In the genomic region with DNA sequence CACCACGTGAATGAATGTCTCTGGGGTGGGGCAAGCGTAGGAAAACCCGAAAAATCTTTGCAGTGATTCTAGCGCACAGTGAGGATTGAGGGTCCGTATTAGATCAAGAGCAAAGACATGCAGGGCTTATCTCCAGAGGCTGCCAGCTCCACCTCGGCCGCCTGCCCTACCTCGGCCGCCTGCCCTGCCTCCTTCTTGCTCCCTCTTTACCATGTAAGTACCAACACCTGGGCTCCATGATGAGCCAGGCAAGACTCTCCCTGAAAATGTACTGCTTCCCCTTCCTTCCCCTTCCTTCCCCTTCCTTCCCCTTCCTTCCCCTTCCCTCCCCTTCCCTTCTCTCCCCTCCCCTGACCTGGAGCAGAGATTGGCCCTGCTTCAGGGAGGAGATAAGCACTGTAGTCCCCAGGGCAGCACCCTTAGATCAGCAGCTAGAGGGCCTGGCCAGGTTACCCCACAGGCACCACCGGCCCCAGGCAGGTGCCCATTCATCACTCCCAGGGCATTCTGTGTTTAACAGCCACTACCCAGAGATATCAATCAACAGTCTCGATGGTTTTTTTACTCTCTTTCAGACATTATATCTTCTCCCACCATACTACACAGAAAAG, we compare ENCODE assay signal across 10 cellular contexts. TPM values are rescaled to one million over a fixed set of nuclear protein-coding genes. Genes with fewer than 3 reads are reported as not detected.
A peak's percentile ranks its signal among the peaks of the same experiment; 100 is the strongest.
DNase-seq lines count a peak whose midpoint lies in the region; ATAC-seq and TF ChIP-seq lines count a peak whose summit lies in the region.
"Had no signal": no experiment of that assay in that cellular context is flagged by ENCODE, and none has a peak within 500 bp of the region (broad histone marks: within the 10 kb centered on the region; RNA-seq: fewer than 3 reads in every experiment).

No MANE protein-coding gene starts in this region.

- 90% methylated on average over 11 of the region's 11 CpGs for WGBS in liver

- CTCF ChIA-PET in activated naive CD4-positive, alpha-beta T cell treated with anti-CD3 and anti-CD28 coated beads for 36 hours (lab: Charles Lee), result no interaction called here

- TF ChIP-seq RAD21 in liver (IDR thresholded peaks at IDR 0.05), result no peak

- H3K36me3 Mint-ChIP-seq in activated naive CD4-positive, alpha-beta T cell treated with anti-CD3 and anti-CD28 coated beads for 36 hours (ENCODE audit: low read depth), result peaks cover 15% of the 10 kb centered on the region
- H3K36me3 Mint-ChIP-seq in activated T-helper 2 cell treated with anti-CD3 and anti-CD28 coated beads, Interferon-gamma antibody, Interleukin-2, Interleukin-4, amounts not matched to agents 10 μg/mL and 5 μg/mL and 100 μg/mL, durations not matched to agents 14 hours and 24 hours and 36 hours (ENCODE audit: low read depth), result peaks cover 44% of the 10 kb centered on the region
- peaks cover 35% of the 10 kb centered on the region for H3K36me3 Mint-ChIP-seq in type B pancreatic cell

- H3K9me3 Mint-ChIP-seq in activated naive CD4-positive, alpha-beta T cell treated with anti-CD3 and anti-CD28 coated beads for 36 hours, result no peaks in the 10 kb centered on the region
- no peaks in the 10 kb centered on the region for H3K9me3 Mint-ChIP-seq in activated T-helper 2 cell treated with anti-CD3 and anti-CD28 coated beads, Interferon-gamma antibody, Interleukin-2, Interleukin-4, amounts not matched to agents 10 μg/mL and 5 μg/mL and 100 μg/mL, durations not matched to agents 14 hours and 24 hours and 36 hours
- H3K9me3 Mint-ChIP-seq in type B pancreatic cell, result no peaks in the 10 kb centered on the region

- H3K9ac ChIP-seq in liver (ENCODE audit: low read depth in 1 of 2, low read length in 2 of 2), result no peak overlapping the region

- H3K36me3 ChIP-seq in liver (ENCODE audit: control insufficient read depth in 4 of 4, insufficient read depth in 3 of 4, low read depth in 1 of 4, low read length in 3 of 4), result peaks cover 0 to 13% (median 7%) of the 10 kb centered on the region in 4 donors

- no peak for ATAC-seq in HG02571 (IDR thresholded peaks at IDR 0.05; ENCODE audit: unreplicated experiment)

- H3K4me1 Mint-ChIP-seq in activated naive CD4-positive, alpha-beta T cell treated with anti-CD3 and anti-CD28 coated beads for 36 hours (ENCODE audit: low read depth), result peaks cover 41% of the 10 kb centered on the region
- peaks cover 45% of the 10 kb centered on the region for H3K4me1 Mint-ChIP-seq in activated T-helper 2 cell treated with anti-CD3 and anti-CD28 coated beads, Interferon-gamma antibody, Interleukin-2, Interleukin-4, amounts not matched to agents 10 μg/mL and 5 μg/mL and 100 μg/mL, durations not matched to agents 14 hours and 24 hours and 36 hours (ENCODE audit: low read depth)
- H3K4me1 Mint-ChIP-seq in type B pancreatic cell (ENCODE audit: unreplicated experiment), result peaks cover 19% of the 10 kb centered on the region

- H3K4me1 ChIP-seq in liver (ENCODE audit: control insufficient read depth in 4 of 4, insufficient read depth in 4 of 4, low read length in 3 of 4), result peaks cover 0 to 2% (median 0%) of the 10 kb centered on the region in 4 donors

- no peak for DNase-seq in activated naive CD4-positive, alpha-beta T cell treated with anti-CD3 and anti-CD28 coated beads for 36 hours
- DNase-seq in activated naive CD4-positive, alpha-beta T cell treated with anti-CD3 and anti-CD28 coated beads, Interleukin-2, amount 50 U/mL, for 16 hours, result no peak
- DNase-seq in activated T-helper 2 cell treated with anti-CD3 and anti-CD28 coated beads, Interferon-gamma antibody, Interleukin-2, Interleukin-4, amounts not matched to agents 10 μg/mL and 5 μg/mL and 100 μg/mL, durations not matched to agents 14 hours and 24 hours and 36 hours (ENCODE audit: low spot score), result no peak
- DNase-seq in type B pancreatic cell (ENCODE audit: extremely low spot score, unreplicated experiment), result no peak
- no peak for DNase-seq in nucleus accumbens (lab: John Stamatoyannopoulos, UW)
- no peak for DNase-seq in GOT3 (lab: John Stamatoyannopoulos, UW)
- DNase-seq: activated CD4-positive, alpha-beta T cell treated with anti-CD3 and anti-CD28 coated beads, Interleukin-2, amount 50 U/mL, for 4 hours; cerebellar nuclear complex had no signal

- TF ChIP-seq CTCF in liver (IDR thresholded peaks at IDR 0.05; ENCODE audit: low read depth, low read length, missing input control) (no peak), type B pancreatic cell (conservative IDR thresholded peaks at IDR 0.05) (no peak)

- no peak overlapping the region for H3K4me3 ChIP-seq in liver (ENCODE audit: low read depth in 1 of 3, low read length in 3 of 3)

- no peak overlapping the region for H3K4me3 Mint-ChIP-seq in activated naive CD4-positive, alpha-beta T cell treated with anti-CD3 and anti-CD28 coated beads for 36 hours
- no peak overlapping the region for H3K4me3 Mint-ChIP-seq in activated T-helper 2 cell treated with anti-CD3 and anti-CD28 coated beads, Interferon-gamma antibody, Interleukin-2, Interleukin-4, amounts not matched to agents 10 μg/mL and 5 μg/mL and 100 μg/mL, durations not matched to agents 14 hours and 24 hours and 36 hours (ENCODE audit: low read depth)
- no peak overlapping the region for H3K4me3 Mint-ChIP-seq in type B pancreatic cell

- peak overlapping the region; percentile 46 for H3K27ac Mint-ChIP-seq in activated naive CD4-positive, alpha-beta T cell treated with anti-CD3 and anti-CD28 coated beads for 36 hours
- H3K27ac Mint-ChIP-seq in activated T-helper 2 cell treated with anti-CD3 and anti-CD28 coated beads, Interferon-gamma antibody, Interleukin-2, Interleukin-4, amounts not matched to agents 10 μg/mL and 5 μg/mL and 100 μg/mL, durations not matched to agents 14 hours and 24 hours and 36 hours, result peak overlapping the region; percentile 36
- H3K27ac Mint-ChIP-seq in type B pancreatic cell, result peak overlapping the region; percentile 86

- no peaks in the 10 kb centered on the region for H3K27me3 ChIP-seq in liver (ENCODE audit: control insufficient read depth in 4 of 4, insufficient read depth in 4 of 4, low read length in 3 of 4)

- no peaks in the 10 kb centered on the region for H3K9me3 ChIP-seq in liver (ENCODE audit: control insufficient read depth in 4 of 4, low read length in 3 of 4)

- H3K27me3 Mint-ChIP-seq in activated naive CD4-positive, alpha-beta T cell treated with anti-CD3 and anti-CD28 coated beads for 36 hours (ENCODE audit: low read depth), result no peaks in the 10 kb centered on the region
- no peaks in the 10 kb centered on the region for H3K27me3 Mint-ChIP-seq in activated T-helper 2 cell treated with anti-CD3 and anti-CD28 coated beads, Interferon-gamma antibody, Interleukin-2, Interleukin-4, amounts not matched to agents 10 μg/mL and 5 μg/mL and 100 μg/mL, durations not matched to agents 14 hours and 24 hours and 36 hours (ENCODE audit: low read depth)
- no peaks in the 10 kb centered on the region for H3K27me3 Mint-ChIP-seq in type B pancreatic cell

- intact Hi-C loops in activated naive CD4-positive, alpha-beta T cell treated with anti-CD3 and anti-CD28 coated beads for 36 hours (cut with micrococcal nuclease), result no loop called here
- intact Hi-C loops in activated T-helper 2 cell treated with anti-CD3 and anti-CD28 coated beads, Interferon-gamma antibody, Interleukin-2, Interleukin-4, amounts not matched to agents 10 μg/mL and 5 μg/mL and 100 μg/mL, durations not matched to agents 14 hours and 24 hours and 36 hours (cut with micrococcal nuclease), result loop anchor here (5.0 kb wide), 1 partner anchor 75 kb away; no protein-coding TSS in a partner anchor

- H3K27ac ChIP-seq in liver (ENCODE audit: low read depth in 1 of 2, low read length in 2 of 2), result peak overlapping the region; percentile 33 to 72

TF ChIP-seq in liver, 16 proteins besides CTCF, POLR2A, EP300 and RAD21 (continues in another document):
- TF ChIP-seq ZBTB33 (IDR thresholded peaks at IDR 0.05) (no peak), HNF4G (IDR thresholded peaks at IDR 0.05) (no peak), FOXA2 (IDR thresholded peaks at IDR 0.05) (no peak), EGR1 (IDR thresholded peaks at IDR 0.05; ENCODE audit: low read depth in 2 of 2) (no peak), SP1 (IDR thresholded peaks at IDR 0.05) (no peak), NR2F2 (IDR thresholded peaks at IDR 0.05) (no peak), HNF4A (conservative IDR thresholded peaks at IDR 0.05) (no peak), GABPA (IDR thresholded peaks at IDR 0.05 in 1 of 2, conservative IDR thresholded peaks at IDR 0.05 in 1 of 2) (no peak), MAX (IDR thresholded peaks at IDR 0.05) (no peak), YY1 (IDR thresholded peaks at IDR 0.05) (no peak), FOXA1 (IDR thresholded peaks at IDR 0.05) (no peak), JUND (IDR thresholded peaks at IDR 0.05) (no peak), RXRA (IDR thresholded peaks at IDR 0.05) (no peak)

RNA-seq across cellular contexts. Expression of gene ADORA2A, which starts 25.5 kb away (rescaled TPM):
- total RNA-seq in activated naive CD4-positive, alpha-beta T cell treated with anti-CD3 and anti-CD28 coated beads for 36 hours, result 10 to 100 TPM; 37.6 to 38.0 TPM
- total RNA-seq in activated T-helper 2 cell treated with anti-CD3 and anti-CD28 coated beads, Interferon-gamma antibody, Interleukin-2, Interleukin-4, amounts not matched to agents 10 μg/mL and 5 μg/mL and 100 μg/mL, durations not matched to agents 14 hours and 24 hours and 36 hours, result 20.2 and 23.8 TPM in 2 replicates
- total RNA-seq in liver, result 1 to 10 TPM; 4.4 to 5.4 TPM
- 1 to 10 TPM; 3.4 to 3.5 TPM for polyA plus RNA-seq in liver
- 7.2 and 19.2 TPM in 2 replicates for total RNA-seq in type B pancreatic cell (ENCODE audit: low replicate concordance)

Comparison
In these comparisons a context has a peak if more than half of its experiments do, and no peak if none do; other contexts are left out.
1. H3K27ac Mint-ChIP-seq: peak in every context shown above with its lines; median percentile 86 in type B pancreatic cell; 46 in activated naive CD4-positive, alpha-beta T cell treated with anti-CD3 and anti-CD28 coated beads for 36 hours; 36 in activated T-helper 2 cell treated with anti-CD3 and anti-CD28 coated beads, Interferon-gamma antibody, Interleukin-2, Interleukin-4, amounts not matched to agents 10 μg/mL and 5 μg/mL and 100 μg/mL, durations not matched to agents 14 hours and 24 hours and 36 hours.